Comparison of ENCODE assay signal across 1 cellular context in the genomic region with DNA sequence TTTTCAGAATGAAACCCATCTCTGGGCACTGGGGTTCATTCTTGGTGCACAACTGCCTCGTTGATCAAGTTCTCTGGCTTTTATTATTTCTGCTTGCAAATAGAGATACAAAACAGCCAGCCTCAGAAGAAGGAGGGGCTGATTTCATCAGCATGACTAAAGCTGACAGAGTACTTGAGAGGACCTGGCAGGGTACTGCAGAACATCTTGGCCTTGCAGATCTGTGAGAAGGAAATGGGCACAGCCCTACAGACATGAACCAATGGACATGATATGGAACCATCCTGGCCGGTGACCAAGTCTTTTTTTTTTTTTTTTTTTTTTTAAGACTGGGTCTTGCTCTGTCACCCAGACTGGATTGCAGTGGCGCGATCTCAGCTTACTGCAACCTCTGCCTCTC.
TF ChIP-seq lines count a peak whose summit lies in the region.

No MANE protein-coding gene starts in this region.

TF ChIP-seq in GM23338, 12 proteins besides CTCF, POLR2A, EP300 and RAD21:
- TF ChIP-seq, protein P1, sequence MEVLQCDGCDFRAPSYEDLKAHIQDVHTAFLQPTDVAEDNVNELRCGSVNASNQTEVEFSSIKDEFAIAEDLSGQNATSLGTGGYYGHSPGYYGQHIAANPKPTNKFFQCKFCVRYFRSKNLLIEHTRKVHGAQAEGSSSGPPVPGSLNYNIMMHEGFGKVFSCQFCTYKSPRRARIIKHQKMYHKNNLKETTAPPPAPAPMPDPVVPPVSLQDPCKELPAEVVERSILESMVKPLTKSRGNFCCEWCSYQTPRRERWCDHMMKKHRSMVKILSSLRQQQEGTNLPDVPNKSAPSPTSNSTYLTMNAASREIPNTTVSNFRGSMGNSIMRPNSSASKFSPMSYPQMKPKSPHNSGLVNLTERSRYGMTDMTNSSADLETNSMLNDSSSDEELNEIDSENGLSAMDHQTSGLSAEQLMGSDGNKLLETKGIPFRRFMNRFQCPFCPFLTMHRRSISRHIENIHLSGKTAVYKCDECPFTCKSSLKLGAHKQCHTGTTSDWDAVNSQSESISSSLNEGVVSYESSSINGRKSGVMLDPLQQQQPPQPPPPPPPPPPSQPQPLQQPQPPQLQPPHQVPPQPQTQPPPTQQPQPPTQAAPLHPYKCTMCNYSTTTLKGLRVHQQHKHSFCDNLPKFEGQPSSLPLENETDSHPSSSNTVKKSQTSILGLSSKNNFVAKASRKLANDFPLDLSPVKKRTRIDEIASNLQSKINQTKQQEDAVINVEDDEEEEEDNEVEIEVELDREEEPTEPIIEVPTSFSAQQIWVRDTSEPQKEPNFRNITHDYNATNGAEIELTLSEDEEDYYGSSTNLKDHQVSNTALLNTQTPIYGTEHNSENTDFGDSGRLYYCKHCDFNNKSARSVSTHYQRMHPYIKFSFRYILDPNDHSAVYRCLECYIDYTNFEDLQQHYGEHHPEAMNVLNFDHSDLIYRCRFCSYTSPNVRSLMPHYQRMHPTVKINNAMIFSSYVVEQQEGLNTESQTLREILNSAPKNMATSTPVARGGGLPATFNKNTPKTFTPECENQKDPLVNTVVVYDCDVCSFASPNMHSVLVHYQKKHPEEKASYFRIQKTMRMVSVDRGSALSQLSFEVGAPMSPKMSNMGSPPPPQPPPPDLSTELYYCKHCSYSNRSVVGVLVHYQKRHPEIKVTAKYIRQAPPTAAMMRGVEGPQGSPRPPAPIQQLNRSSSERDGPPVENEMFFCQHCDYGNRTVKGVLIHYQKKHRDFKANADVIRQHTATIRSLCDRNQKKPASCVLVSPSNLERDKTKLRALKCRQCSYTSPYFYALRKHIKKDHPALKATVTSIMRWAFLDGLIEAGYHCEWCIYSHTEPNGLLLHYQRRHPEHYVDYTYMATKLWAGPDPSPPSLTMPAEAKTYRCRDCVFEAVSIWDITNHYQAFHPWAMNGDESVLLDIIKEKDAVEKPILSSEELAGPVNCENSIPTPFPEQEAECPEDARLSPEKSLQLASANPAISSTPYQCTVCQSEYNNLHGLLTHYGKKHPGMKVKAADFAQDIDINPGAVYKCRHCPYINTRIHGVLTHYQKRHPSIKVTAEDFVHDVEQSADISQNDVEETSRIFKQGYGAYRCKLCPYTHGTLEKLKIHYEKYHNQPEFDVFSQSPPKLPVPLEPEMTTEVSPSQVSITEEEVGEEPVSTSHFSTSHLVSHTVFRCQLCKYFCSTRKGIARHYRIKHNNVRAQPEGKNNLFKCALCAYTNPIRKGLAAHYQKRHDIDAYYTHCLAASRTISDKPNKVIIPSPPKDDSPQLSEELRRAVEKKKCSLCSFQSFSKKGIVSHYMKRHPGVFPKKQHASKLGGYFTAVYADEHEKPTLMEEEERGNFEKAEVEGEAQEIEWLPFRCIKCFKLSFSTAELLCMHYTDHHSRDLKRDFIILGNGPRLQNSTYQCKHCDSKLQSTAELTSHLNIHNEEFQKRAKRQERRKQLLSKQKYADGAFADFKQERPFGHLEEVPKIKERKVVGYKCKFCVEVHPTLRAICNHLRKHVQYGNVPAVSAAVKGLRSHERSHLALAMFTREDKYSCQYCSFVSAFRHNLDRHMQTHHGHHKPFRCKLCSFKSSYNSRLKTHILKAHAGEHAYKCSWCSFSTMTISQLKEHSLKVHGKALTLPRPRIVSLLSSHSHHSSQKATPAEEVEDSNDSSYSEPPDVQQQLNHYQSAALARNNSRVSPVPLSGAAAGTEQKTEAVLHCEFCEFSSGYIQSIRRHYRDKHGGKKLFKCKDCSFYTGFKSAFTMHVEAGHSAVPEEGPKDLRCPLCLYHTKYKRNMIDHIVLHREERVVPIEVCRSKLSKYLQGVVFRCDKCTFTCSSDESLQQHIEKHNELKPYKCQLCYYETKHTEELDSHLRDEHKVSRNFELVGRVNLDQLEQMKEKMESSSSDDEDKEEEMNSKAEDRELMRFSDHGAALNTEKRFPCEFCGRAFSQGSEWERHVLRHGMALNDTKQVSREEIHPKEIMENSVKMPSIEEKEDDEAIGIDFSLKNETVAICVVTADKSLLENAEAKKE (CRISPR knock-in tag; IDR thresholded peaks at IDR 0.05): 0 out of 2 replicates have a peak, but pooled peaks have one; percentile 8
- TF ChIP-seq ZNF114 (CRISPR knock-in tag; IDR thresholded peaks at IDR 0.05): no peak
